ENCODE assay signal across 14 cellular contexts in the genomic region with DNA sequence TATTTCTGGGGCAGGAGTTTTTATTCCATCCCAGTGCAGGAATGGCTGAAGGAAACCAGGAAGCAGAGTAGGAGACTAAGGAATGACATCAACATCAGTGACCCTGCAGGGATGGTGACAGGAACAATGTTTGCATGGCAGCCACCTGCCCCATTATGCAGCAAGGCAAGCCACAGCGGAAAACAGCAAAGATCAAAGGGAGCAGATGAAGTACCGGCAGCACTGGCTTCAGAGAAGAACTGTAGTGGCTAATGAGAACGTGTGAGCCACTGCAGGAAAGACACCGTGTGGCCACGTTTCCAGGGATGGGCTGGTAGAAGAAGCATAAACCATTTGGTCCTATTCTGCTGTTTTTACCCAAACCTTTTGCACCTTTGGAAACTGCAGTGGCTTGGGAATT. TPM values are rescaled to one million over a fixed set of nuclear protein-coding genes. Genes with fewer than 3 reads are reported as not detected.
DNase-seq lines count a peak whose midpoint lies in the region; ATAC-seq and TF ChIP-seq lines count a peak whose summit lies in the region.
"Had no signal": no experiment of that assay in that cellular context is flagged by ENCODE, and none has a peak within 500 bp of the region (broad histone marks: within the 10 kb centered on the region; RNA-seq: fewer than 3 reads in every experiment).

No MANE protein-coding gene starts in this region.

- no peak for TF ChIP-seq CTCF in esophagus squamous epithelium (IDR thresholded peaks at IDR 0.05)

- H3K9me3 Mint-ChIP-seq in activated naive CD8-positive, alpha-beta T cell treated with anti-CD3 and anti-CD28 coated beads, Interleukin-2, amount 10 ng/mL, durations not matched to agents 7 days and 5 days = no peaks in the 10 kb centered on the region
- H3K9me3 Mint-ChIP-seq: nephron had no signal

- no peak overlapping the region for H3K27ac ChIP-seq in esophagus squamous epithelium
- H3K27ac ChIP-seq: SJSA1, stomach had no signal

- no peaks in the 10 kb centered on the region for H3K36me3 ChIP-seq in esophagus squamous epithelium
- H3K36me3 ChIP-seq: SJSA1, stomach had no signal

- peak; percentile 89 for ATAC-seq in activated naive CD8-positive, alpha-beta T cell treated with anti-CD3 and anti-CD28 coated beads, Interleukin-2, amount 10 ng/mL, durations not matched to agents 7 days and 5 days (ENCODE audit: low read depth)
- no peak for ATAC-seq in HG02884 (IDR thresholded peaks at IDR 0.05; ENCODE audit: unreplicated experiment)

- no peaks in the 10 kb centered on the region for H3K4me1 ChIP-seq in esophagus squamous epithelium
- H3K4me1 ChIP-seq: SJSA1, stomach had no signal

- peak overlapping the region; percentile 57 for H3K27ac Mint-ChIP-seq in activated naive CD8-positive, alpha-beta T cell treated with anti-CD3 and anti-CD28 coated beads, Interleukin-2, amount 10 ng/mL, durations not matched to agents 7 days and 5 days
- H3K27ac Mint-ChIP-seq: nephron had no signal

- intact Hi-C loops in esophagus squamous epithelium (cut with DNase I) = no loop called here

- peak overlapping the region; percentile 59 for H3K4me3 Mint-ChIP-seq in activated naive CD8-positive, alpha-beta T cell treated with anti-CD3 and anti-CD28 coated beads, Interleukin-2, amount 10 ng/mL, durations not matched to agents 7 days and 5 days
- H3K4me3 Mint-ChIP-seq: nephron had no signal

- H3K27me3 ChIP-seq in esophagus squamous epithelium = peaks cover 0 to 66% (median 0%) of the 10 kb centered on the region in 4 donors
- H3K27me3 ChIP-seq: SJSA1 had no signal

- 58 to 86% methylated on average over 4 to 5 of the region's 5 CpGs for WGBS in esophagus squamous epithelium, 2 donors

- H3K36me3 Mint-ChIP-seq in activated naive CD8-positive, alpha-beta T cell treated with anti-CD3 and anti-CD28 coated beads, Interleukin-2, amount 10 ng/mL, durations not matched to agents 7 days and 5 days = peaks cover 12% of the 10 kb centered on the region

- POLR2A ChIA-PET in activated naive CD8-positive, alpha-beta T cell treated with anti-CD3 and anti-CD28 coated beads, Interleukin-2, amount 10 ng/mL, durations not matched to agents 7 days and 5 days (lab: Charles Lee) = no interaction called here

- TF ChIP-seq POLR2A in esophagus squamous epithelium (IDR thresholded peaks at IDR 0.05) = no peak

- DNase-seq in stimulated activated CD4-positive, alpha-beta T cell treated with anti-CD3 and anti-CD28 coated beads, Interleukin-4, amount 100 ng/mL, for 1 hour = peak; percentile 11
- DNase-seq in stimulated activated CD4-positive, alpha-beta T cell treated with anti-CD3 and anti-CD28 coated beads, Interleukin-2, amount 100 ng/mL, for 48 hours = no peak
- DNase-seq in activated CD4-positive, CD25-positive, alpha-beta regulatory T cell treated with anti-CD3 and anti-CD28 coated beads, Interleukin-2, amount 50 U/mL, for 72 hours = peak; percentile 35
- peak; percentile 49 for DNase-seq in activated naive CD8-positive, alpha-beta T cell treated with anti-CD3 and anti-CD28 coated beads, Interleukin-2, amount 10 ng/mL, durations not matched to agents 7 days and 5 days
- DNase-seq in 8988T = no peak
- no peak for DNase-seq in T1000 (lab: John Stamatoyannopoulos, UW)
- no peak for DNase-seq in esophagus squamous epithelium (lab: John Stamatoyannopoulos, UW)
- DNase-seq: AML-193, NCI-H2227 treated with DMSO at 0.1 percent for 48 hours, small intestine, stomach had no signal

- H3K4me3 ChIP-seq in esophagus squamous epithelium = no peak overlapping the region
- H3K4me3 ChIP-seq: SJSA1, stomach had no signal

- H3K9me3 ChIP-seq in esophagus squamous epithelium = no peaks in the 10 kb centered on the region
- H3K9me3 ChIP-seq: SJSA1, stomach had no signal

- H3K27me3 Mint-ChIP-seq in activated naive CD8-positive, alpha-beta T cell treated with anti-CD3 and anti-CD28 coated beads, Interleukin-2, amount 10 ng/mL, durations not matched to agents 7 days and 5 days = no peaks in the 10 kb centered on the region

- peaks cover 40% of the 10 kb centered on the region for H3K4me1 Mint-ChIP-seq in activated naive CD8-positive, alpha-beta T cell treated with anti-CD3 and anti-CD28 coated beads, Interleukin-2, amount 10 ng/mL, durations not matched to agents 7 days and 5 days
- H3K4me1 Mint-ChIP-seq: nephron had no signal

RNA-seq across cellular contexts. Expression of a gene that starts 52.9 kb away (rescaled TPM):
- 100 to 1,000 TPM; 115 to 130 TPM for total RNA-seq in activated naive CD8-positive, alpha-beta T cell treated with anti-CD3 and anti-CD28 coated beads, Interleukin-2, amount 10 ng/mL, durations not matched to agents 7 days and 5 days
- total RNA-seq in esophagus squamous epithelium = 10 to 100 TPM; 27.6 to 47.1 (median 31.0) TPM

Comparison
In these comparisons a context has a peak if more than half of its experiments do, and no peak if none do; other contexts are left out.
1. DNase-seq: peak in stimulated activated CD4-positive, alpha-beta T cell treated with anti-CD3 and anti-CD28 coated beads, Interleukin-4, amount 100 ng/mL, for 1 hour (single experiment), activated CD4-positive, CD25-positive, alpha-beta regulatory T cell treated with anti-CD3 and anti-CD28 coated beads, Interleukin-2, amount 50 U/mL, for 72 hours (single experiment) and activated naive CD8-positive, alpha-beta T cell treated with anti-CD3 and anti-CD28 coated beads, Interleukin-2, amount 10 ng/mL, durations not matched to agents 7 days and 5 days (single experiment); none in stimulated activated CD4-positive, alpha-beta T cell treated with anti-CD3 and anti-CD28 coated beads, Interleukin-2, amount 100 ng/mL, for 48 hours (0 of 2), 8988T (single experiment), T1000 (single experiment) and esophagus squamous epithelium (single experiment).